Comparison of ENCODE assay signal across 19 cellular contexts in the genomic region with DNA sequence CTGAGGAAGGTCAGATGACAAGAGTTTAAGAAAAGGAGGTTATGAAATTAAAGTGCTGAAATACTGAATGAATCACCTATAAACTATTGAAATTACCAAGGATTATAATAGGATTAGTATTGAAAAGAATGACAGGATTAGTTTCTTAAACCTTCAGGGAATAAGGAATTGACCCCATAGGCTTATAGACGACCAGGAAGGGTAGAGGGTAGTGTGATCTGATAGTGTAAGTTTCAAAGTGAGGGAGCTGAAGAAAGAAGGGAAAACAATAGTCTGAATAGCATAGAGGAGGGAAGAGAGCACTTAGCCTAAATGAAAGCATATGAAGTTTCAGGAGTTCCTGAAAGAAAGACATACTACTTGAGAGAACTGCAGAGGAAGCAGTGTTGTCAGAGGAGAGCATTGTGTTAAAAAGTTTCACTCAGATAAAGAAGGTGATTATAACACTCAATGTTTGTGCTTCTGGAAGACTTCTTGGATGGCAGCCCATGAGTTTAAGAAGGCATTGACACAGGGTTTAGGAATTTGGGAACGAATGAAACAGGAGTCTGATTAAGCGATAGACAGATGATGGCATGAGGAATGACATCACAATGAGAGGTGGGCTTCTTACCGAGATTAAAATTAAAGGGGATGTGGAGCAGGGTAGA.
DNase-seq lines count a peak whose midpoint lies in the region; TF ChIP-seq lines count a peak whose summit lies in the region.
"Had no signal": no experiment of that assay in that cellular context is flagged by ENCODE, and none has a peak within 500 bp of the region (broad histone marks: within the 10 kb centered on the region; RNA-seq: fewer than 3 reads in every experiment).

No MANE protein-coding gene starts in this region.

- no peaks in the 10 kb centered on the region for H3K9me2 ChIP-seq in GM23248 (ENCODE audit: insufficient read depth)

- 0 out of 2 replicates have a peak, but pooled peaks cover 4% of the 10 kb centered on the region for H3K4me1 ChIP-seq in GM23248 (ENCODE audit: insufficient read depth)
- H3K4me1 ChIP-seq: heart left ventricle, uterus had no signal

- H3K36me3 ChIP-seq in GM23248 (ENCODE audit: low read depth) = no peaks in the 10 kb centered on the region
- H3K36me3 ChIP-seq: BLaER1, heart left ventricle, uterus had no signal

- H3F3A ChIP-seq in GM23248 (ENCODE audit: insufficient read depth) = no peaks in the 10 kb centered on the region

- H3K27ac ChIP-seq in GM23248 = no peak overlapping the region
- H3K27ac ChIP-seq: BLaER1, heart left ventricle, uterus had no signal

- no peaks in the 10 kb centered on the region for H3K79me2 ChIP-seq in GM23248 (ENCODE audit: insufficient read depth)

- H2AFZ ChIP-seq in GM23248 = no peak overlapping the region

- no peaks in the 10 kb centered on the region for H3K9me3 ChIP-seq in GM23248 (ENCODE audit: low read depth)
- H3K9me3 ChIP-seq: BLaER1, uterus had no signal

- in situ Hi-C loops in GM23248 (cut with MboI) = no loop called here
- in situ Hi-C loops in ACHN (cut with HindIII; ENCODE audit: low pct_ligation_motif_present, low pct_unique_long_range_greater_than_20kb, low sequenced_read_pairs) = no loop called here

- 24 to 29% methylated on average over 4 of the region's 4 CpGs for WGBS in GM23248 (ENCODE audit: low coverage in 1 of 2, low lambda C conversion rate in 2 of 2, missing lambda C conversion rate in 2 of 2), 2 experiments

- no peak overlapping the region for H3K4me3 ChIP-seq in GM23248
- no peak overlapping the region for H3K4me3 ChIP-seq in epithelial cell of esophagus (ENCODE audit: low read length)
- H3K4me3 ChIP-seq: BLaER1, heart left ventricle, uterus had no signal

- TF ChIP-seq CTCF in epithelial cell of esophagus (IDR thresholded peaks at IDR 0.05; ENCODE audit: insufficient read depth, low read depth, low read length, missing control alignments) = no peak

- H3K4me2 ChIP-seq in GM23248 (ENCODE audit: unreplicated experiment) = no peak overlapping the region
- H3K4me2 ChIP-seq: BLaER1 had no signal

- H4K20me1 ChIP-seq in GM23248 (ENCODE audit: insufficient read depth) = no peaks in the 10 kb centered on the region
- H4K20me1 ChIP-seq: BLaER1 had no signal

- H3K9ac ChIP-seq in GM23248 = no peak overlapping the region
- H3K9ac ChIP-seq: BLaER1 had no signal

- no peaks in the 10 kb centered on the region for H3K27me3 ChIP-seq in GM23248 (replicated peaks; ENCODE audit: insufficient read depth)
- H3K27me3 ChIP-seq: BLaER1, heart left ventricle, uterus had no signal

- peak; percentile 43 for DNase-seq in GM23248
- DNase-seq in RPMI7951 (ENCODE audit: low read depth) = peak; percentile 47
- DNase-seq in epithelial cell of esophagus (ENCODE audit: low read depth) = peak; percentile 62
- peak; percentile 20 for DNase-seq in kidney tubule cell (ENCODE audit: low spot score)
- DNase-seq in cerebellar cortex (ENCODE audit: low spot score) = no peak
- DNase-seq in anterior cingulate cortex (lab: John Stamatoyannopoulos, UW) = no peak
- no peak for DNase-seq in ACHN
- no peak for DNase-seq in Ammon's horn (ENCODE audit: low spot score)
- DNase-seq: activated CD4-positive, alpha-beta memory T cell treated with anti-CD3 and anti-CD28 coated beads, Interleukin-2, amount 10 ng/mL, durations not matched to agents 7 days and 5 days; activated CD4-positive, CD25-positive, alpha-beta regulatory T cell; activated gamma-delta T cell treated with Interleukin-2 at 50 U/mL for 16 hours; activated T-cell treated with anti-CD3 and anti-CD28 coated beads for 4 hours; heart left ventricle; NCI-H146; NCI-H524; posterior cingulate gyrus; substantia nigra; uterus had no signal

Comparison
In these comparisons a context has a peak if more than half of its experiments do, and no peak if none do; other contexts are left out.
1. DNase-seq: peak in GM23248 (single experiment), RPMI7951 (single experiment), epithelial cell of esophagus (single experiment) and kidney tubule cell (single experiment); none in cerebellar cortex (single experiment), anterior cingulate cortex (0 of 58), ACHN (single experiment) and Ammon's horn (single experiment).